ENCODE assay signal across 35 cellular contexts in genomic region chr4:95296052-95296451, GRCh38.
DNase-seq lines count a peak whose midpoint lies in the region; ATAC-seq and TF ChIP-seq lines count a peak whose summit lies in the region.
"Had no signal": no experiment of that assay in that cellular context is flagged by ENCODE, and none has a peak within 500 bp of the region (broad histone marks: within the 10 kb centered on the region; RNA-seq: fewer than 3 reads in every experiment).

No MANE protein-coding gene starts in this region.

- 73% methylated on average over 2 of the region's 2 CpGs for WGBS in right lobe of liver (ENCODE audit: insufficient coverage, low coverage, low lambda C conversion rate, missing lambda C conversion rate)
- 92 to 96% methylated on average over 2 of the region's 2 CpGs for WGBS in testis, 2 donors

- no peaks in the 10 kb centered on the region for H3F3A ChIP-seq in PC-3 (ENCODE audit: low read length, unreplicated experiment)

- ATAC-seq in PC-3, result peak; percentile 69
- ATAC-seq in left colon, result peak; percentile 83
- ATAC-seq in mucosa of descending colon, result peak; percentile 66
- no peak for ATAC-seq in right lobe of liver
- no peak for ATAC-seq in T-helper 17 cell
- no peak for ATAC-seq in GM19397 (IDR thresholded peaks at IDR 0.05; ENCODE audit: unreplicated experiment)
- ATAC-seq: A549; CD8-positive, alpha-beta T cell had no signal

- peaks cover 7% of the 10 kb centered on the region for H3K4me1 Mint-ChIP-seq in T-helper 17 cell
- H3K4me1 Mint-ChIP-seq: B cell, CD14-positive monocyte had no signal

- no peak overlapping the region for H2AFZ ChIP-seq in PC-3 (ENCODE audit: low read length)

- no peak for TF ChIP-seq CTCF in PC-3 (conservative IDR thresholded peaks at IDR 0.05; ENCODE audit: low read depth, low read length)
- TF ChIP-seq CTCF in mucosa of descending colon (IDR thresholded peaks at IDR 0.05), result no peak
- TF ChIP-seq CTCF in right lobe of liver (IDR thresholded peaks at IDR 0.05), result no peak
- TF ChIP-seq CTCF in testis (IDR thresholded peaks at IDR 0.05), result no peak

- H3K79me2 ChIP-seq in PC-3 (ENCODE audit: low read length), result no peaks in the 10 kb centered on the region

- H3K36me3 ChIP-seq in PC-3 (ENCODE audit: low read depth, low read length) (no peaks in the 10 kb centered on the region), mucosa of descending colon (ENCODE audit: low read depth) (no peaks in the 10 kb centered on the region), right lobe of liver (no peaks in the 10 kb centered on the region), testis (ENCODE audit: low read depth, missing control alignments) (no peaks in the 10 kb centered on the region)
- H3K36me3 ChIP-seq: BLaER1; BLaER1 treated with 17β-estradiol and CSF1 and Interleukin-3, amounts not matched to agents 10 nM and 100 nM had no signal

- H3K4me3 ChIP-seq in PC-3 (ENCODE audit: low read length), result no peak overlapping the region
- H3K4me3 ChIP-seq in mucosa of descending colon, result no peak overlapping the region
- H3K4me3 ChIP-seq in right lobe of liver, result no peak overlapping the region
- no peak overlapping the region for H3K4me3 ChIP-seq in testis
- H3K4me3 ChIP-seq: A549; BLaER1; BLaER1 treated with 17β-estradiol and CSF1 and Interleukin-3, amounts not matched to agents 10 nM and 100 nM had no signal

- H3K4me2 ChIP-seq in PC-3 (ENCODE audit: low read length), result peak overlapping the region; percentile 31
- H3K4me2 ChIP-seq: A549; BLaER1; BLaER1 treated with 17β-estradiol and CSF1 and Interleukin-3, amounts not matched to agents 10 nM and 100 nM had no signal

- no peaks in the 10 kb centered on the region for H4K20me1 ChIP-seq in PC-3 (ENCODE audit: low read length)
- H4K20me1 ChIP-seq: BLaER1; BLaER1 treated with 17β-estradiol and CSF1 and Interleukin-3, amounts not matched to agents 10 nM and 100 nM had no signal

- H3K27me3 ChIP-seq in PC-3 (ENCODE audit: low read length) (no peaks in the 10 kb centered on the region), right lobe of liver (no peaks in the 10 kb centered on the region), testis (no peaks in the 10 kb centered on the region)
- H3K27me3 ChIP-seq: BE2C; BLaER1; BLaER1 treated with 17β-estradiol and CSF1 and Interleukin-3, amounts not matched to agents 10 nM and 100 nM had no signal

- H3K4me1 ChIP-seq in PC-3 (ENCODE audit: insufficient read depth, low read length) (peaks cover 26% of the 10 kb centered on the region), mucosa of descending colon (ENCODE audit: low read depth) (peaks cover 4% of the 10 kb centered on the region), right lobe of liver (no peaks in the 10 kb centered on the region), testis (no peaks in the 10 kb centered on the region)
- H3K4me1 ChIP-seq: BE2C, Caco-2 had no signal

- POLR2A ChIA-PET in PC-3 (lab: Charles Lee; ENCODE audit: unreplicated experiment), result no interaction called here

- H3K27ac Mint-ChIP-seq in T-helper 17 cell, result no peak overlapping the region
- H3K27ac Mint-ChIP-seq: B cell; CD14-positive monocyte; CD4-positive, alpha-beta memory T cell; CD4-positive, alpha-beta T cell; CD4-positive, CD25-positive, alpha-beta regulatory T cell; CD8-positive, alpha-beta memory T cell; CD8-positive, alpha-beta T cell had no signal

- TF ChIP-seq POLR2A in right lobe of liver (IDR thresholded peaks at IDR 0.05) (no peak), testis (IDR thresholded peaks at IDR 0.05) (no peak)

- CTCF ChIA-PET in PC-3 (lab: Charles Lee), result no interaction called here

- no peaks in the 10 kb centered on the region for H3K27me3 Mint-ChIP-seq in T-helper 17 cell
- H3K27me3 Mint-ChIP-seq: B cell; CD4-positive, alpha-beta memory T cell; CD4-positive, alpha-beta T cell; CD4-positive, CD25-positive, alpha-beta regulatory T cell; CD8-positive, alpha-beta memory T cell had no signal

- H3K27ac ChIP-seq in PC-3 (ENCODE audit: low read length) (no peak overlapping the region), substantia nigra (ENCODE audit: low read depth, low read length, poor library complexity, severe bottlenecking) (peak overlapping the region; percentile 37), right lobe of liver (no peak overlapping the region), testis (no peak overlapping the region)
- H3K27ac ChIP-seq: 22Rv1; A549; BLaER1; BLaER1 treated with 17β-estradiol and CSF1 and Interleukin-3, amounts not matched to agents 10 nM and 100 nM; C4-2B had no signal

- H3K36me3 Mint-ChIP-seq in T-helper 17 cell (ENCODE audit: low read depth), result no peaks in the 10 kb centered on the region
- H3K36me3 Mint-ChIP-seq: CD14-positive monocyte; CD4-positive, alpha-beta memory T cell; CD8-positive, alpha-beta memory T cell; CD8-positive, alpha-beta T cell had no signal

- no peaks in the 10 kb centered on the region for H3K9me2 ChIP-seq in PC-3 (replicated peaks; ENCODE audit: low read length)

- BruUV-seq in PC-3 (replicated peaks; lab: Mats Ljungman, UMichigan), result no TSS peak

- H3K9me3 ChIP-seq in PC-3 (ENCODE audit: low read length), result no peaks in the 10 kb centered on the region
- H3K9me3 ChIP-seq in mucosa of descending colon, result no peaks in the 10 kb centered on the region
- H3K9me3 ChIP-seq in right lobe of liver, result no peaks in the 10 kb centered on the region
- no peaks in the 10 kb centered on the region for H3K9me3 ChIP-seq in T-helper 17 cell (ENCODE audit: control insufficient read depth, low read length, poor library complexity, severe bottlenecking)
- no peaks in the 10 kb centered on the region for H3K9me3 ChIP-seq in testis
- H3K9me3 ChIP-seq: A549, BE2C, BLaER1, Caco-2 had no signal

- intact Hi-C loops in PC-3 (cut with micrococcal nuclease), result loop anchor here (5.0 kb wide), 1 partner anchor 171 kb away; no protein-coding TSS in a partner anchor
- intact Hi-C loops in left colon (cut with DNase I, micrococcal nuclease), result no loop called here
- intact Hi-C loops in mucosa of descending colon (cut with DNase I, micrococcal nuclease), result no loop called here
- intact Hi-C loops in right lobe of liver (cut with DNase I), result no loop called here
- intact Hi-C loops in testis (cut with DNase I; ENCODE audit: low total_unique reads), result no loop called here

- DNase-seq in PC-3 (peak; percentile 64), left colon (no peak), mucosa of descending colon (no peak), substantia nigra (lab: John Stamatoyannopoulos, UW) (no peak), right lobe of liver (no peak), T-helper 17 cell (no peak), testis (no peak)
- DNase-seq: 8988T; ACHN; AML-193; BE2C; C1 segment of cervical spinal cord; Caco-2; Calu3; CD4-positive, alpha-beta memory T cell; CD4-positive, alpha-beta T cell; CD4-positive, CD25-positive, alpha-beta regulatory T cell; CD8-positive, alpha-beta memory T cell; CD8-positive, alpha-beta T cell; COR-L47; DMS 273 treated with DMSO at 0.1 percent for 48 hours; DMS153; DMS53; DMS79; DMS79 treated with DMSO at 0.1 percent for 48 hours; DND-41; EL had no signal

- no peak overlapping the region for H3K9ac ChIP-seq in PC-3 (ENCODE audit: low read length)
- H3K9ac ChIP-seq: BLaER1; BLaER1 treated with 17β-estradiol and CSF1 and Interleukin-3, amounts not matched to agents 10 nM and 100 nM had no signal

- H3K4me3 Mint-ChIP-seq in T-helper 17 cell, result no peak overlapping the region
- H3K4me3 Mint-ChIP-seq: B cell; CD14-positive monocyte; CD4-positive, alpha-beta memory T cell; CD4-positive, alpha-beta T cell; CD4-positive, CD25-positive, alpha-beta regulatory T cell; CD8-positive, alpha-beta memory T cell; CD8-positive, alpha-beta T cell had no signal

Comparison
In these comparisons a context has a peak if more than half of its experiments do, and no peak if none do; other contexts are left out.
1. ATAC-seq: peak in PC-3 (single experiment), left colon (single experiment) and mucosa of descending colon (single experiment); none in right lobe of liver (0 of 4), T-helper 17 cell (single experiment) and GM19397 (single experiment).